13 cellular contexts compared by ENCODE assay signal in genomic region chr17:18500281-18500680, GRCh38. TPM values are rescaled to one million over a fixed set of nuclear protein-coding genes. Genes with fewer than 3 reads are reported as not detected.
"Had no signal": no experiment of that assay in that cellular context is flagged by ENCODE, and none has a peak within 500 bp of the region (broad histone marks: within the 10 kb centered on the region; RNA-seq: fewer than 3 reads in every experiment).

No MANE protein-coding gene starts in this region.

RNA-seq across cellular contexts. Expression of gene LGALS9C, which starts 23.7 kb away (rescaled TPM):
- total RNA-seq: dermis microvascular lymphatic vessel endothelial cell; endodermal cell; frontal cortex; gastroesophageal sphincter; hepatocyte; kidney; left ventricle myocardium superior; lung microvascular endothelial cell; mesenteric fat pad; mesothelial cell of epicardium; myocyte; naive thymus-derived CD8-positive, alpha-beta T cell had no signal
- polyA plus RNA-seq: heart left ventricle; hepatocyte; naive thymus-derived CD8-positive, alpha-beta T cell had no signal
